8 cellular contexts compared by ENCODE assay signal in the genomic region with DNA sequence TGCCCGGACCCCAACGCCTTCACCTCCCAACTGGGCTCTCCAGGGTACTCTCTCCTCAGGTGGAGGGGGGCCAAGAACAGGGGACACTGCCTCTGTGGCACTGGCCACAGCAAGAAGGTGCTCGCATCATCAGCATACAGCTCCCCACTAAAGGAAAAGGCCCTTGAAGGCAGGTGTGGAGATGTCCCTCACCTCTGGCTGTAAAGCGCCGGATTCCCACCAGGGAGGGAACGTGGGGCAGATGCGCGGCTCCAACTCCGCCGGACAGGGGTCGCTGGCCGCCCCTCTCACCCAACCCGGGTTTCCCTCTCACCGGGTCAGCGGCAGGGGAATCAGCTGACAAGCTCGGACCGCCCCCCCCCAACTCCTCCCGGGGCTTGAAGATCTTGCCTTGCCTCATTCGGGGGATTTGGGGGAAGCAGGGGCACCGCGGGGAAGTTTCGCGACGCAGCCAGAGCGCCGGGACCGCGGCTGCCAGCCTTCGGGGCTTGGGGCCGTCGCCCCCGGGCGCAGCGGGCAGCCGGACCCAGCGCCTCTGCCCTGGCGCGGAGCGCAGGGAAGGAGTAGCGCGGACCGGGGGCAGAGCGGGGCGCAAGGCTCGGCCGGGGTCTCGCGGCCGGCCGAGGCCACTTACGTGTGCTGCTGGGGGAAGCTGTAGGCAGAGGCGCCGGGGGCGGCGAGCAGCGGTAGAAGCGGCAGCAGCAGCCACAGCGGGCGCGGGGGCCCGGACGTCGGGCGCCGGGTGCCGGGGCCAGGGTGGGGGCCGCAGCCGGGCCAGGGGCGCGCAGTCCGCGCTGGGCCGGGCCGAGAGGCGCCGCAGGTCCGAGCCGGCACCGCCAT. TPM values are rescaled to one million over a fixed set of nuclear protein-coding genes. Genes with fewer than 3 reads are reported as not detected.
DNase-seq lines count a peak whose midpoint lies in the region; ATAC-seq and TF ChIP-seq lines count a peak whose summit lies in the region.

No MANE protein-coding gene starts in this region.

- peaks cover 9% of the 10 kb centered on the region for H3K4me1 Mint-ChIP-seq in activated CD4-positive, alpha-beta memory T cell treated with anti-CD3 and anti-CD28 coated beads for 36 hours (ENCODE audit: low read depth)

- H3K4me3 ChIP-seq in right atrium auricular region (peak overlapping the region; percentile 58 to 66), skeletal muscle cell (ENCODE audit: low read depth, low read length) (peak overlapping the region; percentile 17), adrenal gland (peak overlapping the region in 2 of 4 donors; percentile 11 to 57)

- no peak for ATAC-seq in HG02610 (IDR thresholded peaks at IDR 0.05; ENCODE audit: unreplicated experiment)

- peak overlapping the region in 1 of 2 donors; percentile 31 for H3K27ac ChIP-seq in right atrium auricular region
- no peak overlapping the region for H3K27ac ChIP-seq in RWPE1
- no peak overlapping the region for H3K27ac ChIP-seq in adrenal gland

- peak in 2 of 3 experiments; percentile 44 to 53 for DNase-seq in NCI-H1417 (lab: John Stamatoyannopoulos, UW)
- DNase-seq in NCI-H1417 treated with DMSO at 0.1 percent for 48 hours (lab: John Stamatoyannopoulos, UW) = no peak
- peak; percentile 20 for DNase-seq in activated CD4-positive, alpha-beta memory T cell treated with anti-CD3 and anti-CD28 coated beads for 36 hours
- DNase-seq in right atrium auricular region (ENCODE audit: low spot score) = no peak
- no peak for DNase-seq in skeletal muscle cell (ENCODE audit: low read depth)
- DNase-seq in RWPE1 (ENCODE audit: low spot score) = no peak
- DNase-seq in adrenal gland = no peak

- no peaks in the 10 kb centered on the region for H3K27me3 ChIP-seq in right atrium auricular region
- no peaks in the 10 kb centered on the region for H3K27me3 ChIP-seq in adrenal gland

- no peak for TF ChIP-seq POLR2A in adrenal gland (IDR thresholded peaks at IDR 0.05)

- H3K36me3 ChIP-seq in right atrium auricular region (no peaks in the 10 kb centered on the region), adrenal gland (replicated peaks in 1 of 2) (no peaks in the 10 kb centered on the region)

- peak overlapping the region; percentile 46 for H3K4me3 Mint-ChIP-seq in activated CD4-positive, alpha-beta memory T cell treated with anti-CD3 and anti-CD28 coated beads for 36 hours

- H3K9me3 Mint-ChIP-seq in activated CD4-positive, alpha-beta memory T cell treated with anti-CD3 and anti-CD28 coated beads for 36 hours = no peaks in the 10 kb centered on the region

- no peaks in the 10 kb centered on the region for H3K9me3 ChIP-seq in right atrium auricular region
- no peaks in the 10 kb centered on the region for H3K9me3 ChIP-seq in adrenal gland (replicated peaks in 1 of 3)

- H3K27ac Mint-ChIP-seq in activated CD4-positive, alpha-beta memory T cell treated with anti-CD3 and anti-CD28 coated beads for 36 hours = no peak overlapping the region

- WGBS in adrenal gland, 4 donors = 1 to 24% (median 3%) methylated on average over 3 to 79 of the region's 79 CpGs

- TF ChIP-seq CTCF in right atrium auricular region (IDR thresholded peaks at IDR 0.05) = no peak
- TF ChIP-seq CTCF in RWPE1 (conservative IDR thresholded peaks at IDR 0.05; ENCODE audit: low read depth) = no peak
- TF ChIP-seq CTCF in adrenal gland (IDR thresholded peaks at IDR 0.05) = no peak

- CTCF ChIA-PET in activated CD4-positive, alpha-beta memory T cell treated with anti-CD3 and anti-CD28 coated beads for 36 hours (lab: Charles Lee) = interaction anchor here (3.3 kb wide), 1 partner anchor 39 kb away, joined by 11 read pairs; no protein-coding TSS in a partner anchor
- CTCF ChIA-PET in RWPE1 (lab: Yijun Ruan, JAX) = interaction anchor here (0.6 kb wide), 1 partner anchor 113 kb away, joined by 4 read pairs; no protein-coding TSS in a partner anchor

- H3K36me3 Mint-ChIP-seq in activated CD4-positive, alpha-beta memory T cell treated with anti-CD3 and anti-CD28 coated beads for 36 hours = no peaks in the 10 kb centered on the region

- peaks cover 24% of the 10 kb centered on the region for H3K27me3 Mint-ChIP-seq in activated CD4-positive, alpha-beta memory T cell treated with anti-CD3 and anti-CD28 coated beads for 36 hours

- intact Hi-C loops in activated CD4-positive, alpha-beta memory T cell treated with anti-CD3 and anti-CD28 coated beads for 36 hours (cut with micrococcal nuclease) = no loop called here
- intact Hi-C loops in adrenal gland (cut with DNase I) = no loop called here

- peaks cover 0 to 16% of the 10 kb centered on the region in 2 donors for H3K4me1 ChIP-seq in right atrium auricular region
- no peaks in the 10 kb centered on the region for H3K4me1 ChIP-seq in adrenal gland (replicated peaks in 1 of 2)

- POLR2A ChIA-PET in activated CD4-positive, alpha-beta memory T cell treated with anti-CD3 and anti-CD28 coated beads for 36 hours (lab: Charles Lee) = no interaction called here
- POLR2A ChIA-PET in RWPE1 (lab: Yijun Ruan, JAX; ENCODE audit: low non-redundant PET) = no interaction called here

RNA-seq across cellular contexts. Expression of a gene that starts 0.6 kb away (rescaled TPM):
- under 1 TPM; 0.63 to 0.69 TPM for total RNA-seq in activated CD4-positive, alpha-beta memory T cell treated with anti-CD3 and anti-CD28 coated beads for 36 hours
- total RNA-seq in right atrium auricular region = 1 to 10 TPM; 3.7 to 6.2 TPM
- total RNA-seq in adrenal gland = under 1 TPM; 0.09 to 0.88 (median 0.59) TPM
- 1 to 10 TPM in 2 of 3 donors, under 1 TPM in 1; 0.59 to 2.0 (median 1.0) TPM for polyA plus RNA-seq in adrenal gland

Comparison
In these comparisons a context has a peak if more than half of its experiments do, and no peak if none do; other contexts are left out.
1. DNase-seq: peak in NCI-H1417 (2 of 3) and activated CD4-positive, alpha-beta memory T cell treated with anti-CD3 and anti-CD28 coated beads for 36 hours (single experiment); none in NCI-H1417 treated with DMSO at 0.1 percent for 48 hours (single experiment), right atrium auricular region (single experiment), skeletal muscle cell (single experiment), RWPE1 (single experiment) and adrenal gland (0 of 7).